ENCODE assay signal across 25 cellular contexts in the genomic region with DNA sequence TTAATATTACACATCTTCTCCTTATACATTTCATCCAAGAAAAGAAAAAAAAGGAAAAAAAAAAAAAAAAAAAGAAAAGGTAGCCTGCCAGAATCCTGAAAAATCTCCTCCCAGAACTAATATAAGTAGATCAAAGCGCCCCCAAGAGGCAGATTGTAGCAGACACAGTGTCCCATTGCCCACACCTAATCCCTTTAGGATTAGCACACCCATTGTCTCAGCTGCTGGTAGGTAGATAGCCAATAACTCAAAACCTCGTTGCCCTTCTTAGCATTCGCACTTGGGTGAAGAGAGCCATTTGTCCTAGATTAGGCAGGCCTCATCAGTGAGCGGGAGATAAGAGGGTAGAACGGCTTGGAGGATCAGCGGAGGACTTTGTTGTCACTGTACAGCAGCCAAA.
A peak's percentile ranks its signal among the peaks of the same experiment; 100 is the strongest.
DNase-seq lines count a peak whose midpoint lies in the region; ATAC-seq, FAIRE-seq and TF ChIP-seq lines count a peak whose summit lies in the region.
"Had no signal": no experiment of that assay in that cellular context is flagged by ENCODE, and none has a peak within 500 bp of the region (broad histone marks: within the 10 kb centered on the region; RNA-seq: fewer than 3 reads in every experiment).

No MANE protein-coding gene starts in this region.

- no peaks in the 10 kb centered on the region for H3K9me3 ChIP-seq in breast epithelium
- H3K9me3 ChIP-seq in NT2/D1 (ENCODE audit: insufficient read depth, low read length): no peaks in the 10 kb centered on the region
- H3K9me3 ChIP-seq in H1 (ENCODE audit: insufficient read depth in 2 of 2, low read depth in 1 of 2, low read length in 1 of 2): no peaks in the 10 kb centered on the region
- H3K9me3 ChIP-seq in transverse colon: no peaks in the 10 kb centered on the region
- H3K9me3 ChIP-seq: SJSA1, upper lobe of left lung had no signal

- no peaks in the 10 kb centered on the region for H3K36me3 Mint-ChIP-seq in MCF 10A (ENCODE audit: insufficient read depth, unreplicated experiment)
- H3K36me3 Mint-ChIP-seq: stimulated activated naive B cell treated with anti-CD40 and anti-IgM and Interleukin-4, amounts not matched to agents 10 μg/mL and 1 μg/mL and 100 μg/mL, for 72 hours had no signal

- H4K20me1 ChIP-seq in H1 (replicated peaks in 1 of 2; ENCODE audit: control insufficient read depth in 1 of 2, insufficient read depth in 2 of 2, low read length in 2 of 2): no peaks in the 10 kb centered on the region

- H3K4me1 Mint-ChIP-seq in MCF 10A (ENCODE audit: insufficient read depth, unreplicated experiment): peaks cover 22% of the 10 kb centered on the region
- H3K4me1 Mint-ChIP-seq: activated CD4-positive, alpha-beta T cell treated with anti-CD3 and anti-CD28 coated beads, Interleukin-2, amount 10 ng/mL, durations not matched to agents 24 days and 14 days; neural crest cell; stimulated activated naive B cell treated with anti-CD40 and anti-IgM and Interleukin-4, amounts not matched to agents 10 μg/mL and 1 μg/mL and 100 μg/mL, for 72 hours had no signal

- no peak overlapping the region for H3K23ac ChIP-seq in H1 (ENCODE audit: insufficient read length)

- H4K8ac ChIP-seq in H1 (ENCODE audit: extremely low read depth, insufficient read depth, low read length): no peak overlapping the region

- BruUV-seq in MCF 10A (replicated peaks; lab: Mats Ljungman, UMichigan): no TSS peak

- no peak overlapping the region for H4K5ac ChIP-seq in H1 (ENCODE audit: insufficient read length, low read depth, low read length)

- no peak overlapping the region for H2BK15ac ChIP-seq in H1 (ENCODE audit: low read length)

- CTCF ChIA-PET in MCF 10A (lab: Yijun Ruan, JAX): interaction anchor here (0.8 kb wide), 1 partner anchor 14 kb away, joined by 3 read pairs; no protein-coding TSS in a partner anchor
- CTCF ChIA-PET in H1 (lab: Charles Lee; ENCODE audit: partially characterized antibody): interaction anchor here (0.8 to 2.4 kb wide), 12 partner anchors 8 to 494 kb away, joined by 3 to 7 read pairs (median 5); no protein-coding TSS in a partner anchor

- H3K9ac ChIP-seq in NT2/D1 (ENCODE audit: insufficient read length, low read depth): no peak overlapping the region
- H3K9ac ChIP-seq in H1 (replicated peaks in 1 of 4; ENCODE audit: extremely low read depth in 1 of 4, low read depth in 3 of 4, low read length in 3 of 4): no peak overlapping the region

- TF ChIP-seq RAD21 in H1 (IDR thresholded peaks at IDR 0.05 in 1 of 2, conservative IDR thresholded peaks at IDR 0.05 in 1 of 2; ENCODE audit: low read depth in 2 of 2, low read length in 2 of 2): peak; percentile 57 to 67

- TF ChIP-seq POLR2A in breast epithelium (IDR thresholded peaks at IDR 0.05): no peak
- TF ChIP-seq POLR2A in H1 (IDR thresholded peaks at IDR 0.05; ENCODE audit: control extremely low read depth in 1 of 2, low read depth in 2 of 2, low read length in 2 of 2): no peak
- no peak for TF ChIP-seq POLR2A in transverse colon (IDR thresholded peaks at IDR 0.05)

- no peak overlapping the region for H3K18ac ChIP-seq in H1 (ENCODE audit: extremely low read depth, low read length)

- H4K91ac ChIP-seq in H1 (replicated peaks; ENCODE audit: insufficient read length, low read length): no peak overlapping the region

- in situ Hi-C loops in transverse colon (cut with MboI; ENCODE audit: low pct_ligation_motif_present in 1 of 4, low pct_unique_long_range_greater_than_20kb in 1 of 4, low sequenced_read_pairs in 3 of 4): no loop called here

- no peak overlapping the region for H3K14ac ChIP-seq in H1 (ENCODE audit: insufficient read length)

- H2BK20ac ChIP-seq in H1 (ENCODE audit: low read length): no peak overlapping the region

- H2AFZ ChIP-seq in H1 (ENCODE audit: low read length): peak overlapping the region; percentile 97; the same call in 1 of the 2 replicates
- H2AFZ ChIP-seq: hepatocyte had no signal

- H3K4ac ChIP-seq in H1 (replicated peaks; ENCODE audit: insufficient read length, low read depth, low read length): no peak overlapping the region

- H3K4me2 ChIP-seq in H1 (ENCODE audit: insufficient read depth in 1 of 2, low read depth in 2 of 2, low read length in 2 of 2): no peak overlapping the region
- H3K4me2 ChIP-seq: hepatocyte had no signal

- no peak overlapping the region for H3K4me3 Mint-ChIP-seq in MCF 10A (ENCODE audit: unreplicated experiment)
- H3K4me3 Mint-ChIP-seq: activated CD4-positive, alpha-beta T cell treated with anti-CD3 and anti-CD28 coated beads, Interleukin-2, amount 10 ng/mL, durations not matched to agents 24 days and 14 days; CD4-positive, alpha-beta T cell; effector memory CD8-positive, alpha-beta T cell; neural crest cell; stimulated activated naive B cell treated with anti-CD40 and anti-IgM and Interleukin-4, amounts not matched to agents 10 μg/mL and 1 μg/mL and 100 μg/mL, for 72 hours had no signal

- ATAC-seq in GM19463 (IDR thresholded peaks at IDR 0.05; ENCODE audit: unreplicated experiment) (no peak), omental fat pad (ENCODE audit: low FRiP score) (no peak)
- ATAC-seq: effector memory CD8-positive, alpha-beta T cell; left cardiac atrium; stimulated activated naive B cell treated with anti-CD40 and anti-IgM and Interleukin-4, amounts not matched to agents 10 μg/mL and 1 μg/mL and 100 μg/mL, for 72 hours had no signal

- TF ChIP-seq EP300 in H1 (IDR thresholded peaks at IDR 0.05; ENCODE audit: borderline replicate concordance in 1 of 2, low read depth in 2 of 2, low read length in 2 of 2): no peak
- no peak for TF ChIP-seq EP300 in transverse colon (IDR thresholded peaks at IDR 0.05; ENCODE audit: low read depth)

- TF ChIP-seq CTCF in MCF 10A (IDR thresholded peaks at IDR 0.05; ENCODE audit: unreplicated experiment): no peak
- no peak for TF ChIP-seq CTCF in breast epithelium (IDR thresholded peaks at IDR 0.05)
- peak in 2 of 3 experiments; percentile 52 to 62; a peak in 3 of 4 replicates for TF ChIP-seq CTCF in H1 (IDR thresholded peaks at IDR 0.05; ENCODE audit: control extremely low read depth in 1 of 3, insufficient read depth in 1 of 3, low read depth in 1 of 3, low read length in 3 of 3)
- TF ChIP-seq CTCF in omental fat pad (IDR thresholded peaks at IDR 0.05): no peak
- no peak for TF ChIP-seq CTCF in transverse colon (IDR thresholded peaks at IDR 0.05)

- H3K56ac ChIP-seq in H1 (replicated peaks; ENCODE audit: insufficient read length, low read depth, low read length): no peak overlapping the region

- no peaks in the 10 kb centered on the region for H3K27me3 Mint-ChIP-seq in MCF 10A (ENCODE audit: insufficient read depth, unreplicated experiment)
- H3K27me3 Mint-ChIP-seq: activated CD4-positive, alpha-beta T cell treated with anti-CD3 and anti-CD28 coated beads, Interleukin-2, amount 10 ng/mL, durations not matched to agents 24 days and 14 days; CD4-positive, alpha-beta T cell; effector memory CD8-positive, alpha-beta T cell; stimulated activated naive B cell treated with anti-CD40 and anti-IgM and Interleukin-4, amounts not matched to agents 10 μg/mL and 1 μg/mL and 100 μg/mL, for 72 hours had no signal

- no peaks in the 10 kb centered on the region for H3K23me2 ChIP-seq in H1 (ENCODE audit: low read depth, low read length)

- H3K9me3 Mint-ChIP-seq in MCF 10A (ENCODE audit: unreplicated experiment): no peaks in the 10 kb centered on the region

- no peaks in the 10 kb centered on the region for H3K79me1 ChIP-seq in H1 (ENCODE audit: low read depth, low read length)

- H3K36me3 ChIP-seq in breast epithelium: no peaks in the 10 kb centered on the region
- H3K36me3 ChIP-seq in NT2/D1 (ENCODE audit: insufficient read depth, insufficient read length, low read length): no peaks in the 10 kb centered on the region
- no peaks in the 10 kb centered on the region for H3K36me3 ChIP-seq in H1 (ENCODE audit: control insufficient read depth in 2 of 4, insufficient read depth in 4 of 4, low read length in 3 of 4)
- H3K36me3 ChIP-seq in transverse colon: no peaks in the 10 kb centered on the region
- H3K36me3 ChIP-seq: SJSA1, upper lobe of left lung had no signal

- POLR2A ChIA-PET in MCF 10A (lab: Yijun Ruan, JAX): interaction anchor here (0.7 kb wide), 1 partner anchor 90 kb away, joined by 3 read pairs; no protein-coding TSS in a partner anchor
- POLR2A ChIA-PET in H1 (lab: Charles Lee; ENCODE audit: partially characterized antibody): no interaction called here

- no peak overlapping the region for H3K27ac ChIP-seq in breast epithelium
- H3K27ac ChIP-seq in H1 (ENCODE audit: low read depth, low read length): no peak overlapping the region
- no peak overlapping the region for H3K27ac ChIP-seq in transverse colon
- H3K27ac ChIP-seq: hepatocyte, SJSA1, upper lobe of left lung had no signal

- H3K27ac Mint-ChIP-seq in MCF 10A (ENCODE audit: low read depth, unreplicated experiment): no peak overlapping the region
- H3K27ac Mint-ChIP-seq: activated CD4-positive, alpha-beta T cell treated with anti-CD3 and anti-CD28 coated beads, Interleukin-2, amount 10 ng/mL, durations not matched to agents 24 days and 14 days; CD4-positive, alpha-beta T cell; effector memory CD8-positive, alpha-beta T cell; stimulated activated naive B cell treated with anti-CD40 and anti-IgM and Interleukin-4, amounts not matched to agents 10 μg/mL and 1 μg/mL and 100 μg/mL, for 72 hours had no signal

- H3K4me3 ChIP-seq in breast epithelium (no peak overlapping the region), NT2/D1 (ENCODE audit: insufficient read length, low read depth) (no peak overlapping the region), H1 (ENCODE audit: extremely low read depth in 1 of 4, insufficient read depth in 2 of 4, low read depth in 3 of 4, low read length in 4 of 4) (no peak overlapping the region), transverse colon (no peak overlapping the region)
- H3K4me3 ChIP-seq: hepatocyte, SJSA1, upper lobe of left lung had no signal

- no peaks in the 10 kb centered on the region for H3K27me3 ChIP-seq in breast epithelium
- H3K27me3 ChIP-seq in NT2/D1 (ENCODE audit: insufficient read depth, insufficient read length): no peaks in the 10 kb centered on the region
- H3K27me3 ChIP-seq in H1 (replicated peaks in 1 of 4; ENCODE audit: control insufficient read depth in 3 of 4, extremely low read depth in 1 of 4, insufficient read depth in 3 of 4, low read length in 3 of 4): no peaks in the 10 kb centered on the region
- no peaks in the 10 kb centered on the region for H3K27me3 ChIP-seq in transverse colon
- H3K27me3 ChIP-seq: hepatocyte, SJSA1, upper lobe of left lung had no signal

- no peaks in the 10 kb centered on the region for H3K79me2 ChIP-seq in H1 (ENCODE audit: control insufficient read depth in 1 of 2, insufficient read depth in 2 of 2, low read length in 2 of 2)
- H3K79me2 ChIP-seq: hepatocyte had no signal

- peak; percentile 89 for FAIRE-seq in H1 (lab: Jason Lieb, UNC)
- FAIRE-seq: HTR-8/SVneo had no signal

- H2BK12ac ChIP-seq in H1 (ENCODE audit: low read depth, low read length): no peak overlapping the region

- H3K4me1 ChIP-seq in breast epithelium: no peaks in the 10 kb centered on the region
- no peaks in the 10 kb centered on the region for H3K4me1 ChIP-seq in NT2/D1 (ENCODE audit: insufficient read depth, insufficient read length)
- H3K4me1 ChIP-seq in H1 (replicated peaks in 1 of 4; ENCODE audit: control insufficient read depth in 3 of 4, insufficient read depth in 4 of 4, low read length in 3 of 4): no peaks in the 10 kb centered on the region
- H3K4me1 ChIP-seq in transverse colon: no peaks in the 10 kb centered on the region
- H3K4me1 ChIP-seq: SJSA1, upper lobe of left lung had no signal

- H2BK120ac ChIP-seq in H1 (replicated peaks; ENCODE audit: low read depth, low read length): no peak overlapping the region

- H2BK5ac ChIP-seq in H1 (ENCODE audit: low read depth, low read length): no peak overlapping the region

- H2AK5ac ChIP-seq in H1 (ENCODE audit: low read depth, low read length): no peak overlapping the region

- DNase-seq in MCF 10A (ENCODE audit: unreplicated experiment): peak; percentile 55
- no peak for DNase-seq in breast epithelium (ENCODE audit: low spot score in 2 of 2)
- DNase-seq in NT2/D1 (ENCODE audit: low read depth, low spot score): peak; percentile 28
- DNase-seq in H1 (ENCODE audit: low read depth in 1 of 2, low spot score in 2 of 2): peak in 1 of 2 experiments; percentile 59
- no peak for DNase-seq in NCI-H2171 (lab: John Stamatoyannopoulos, UW)
- no peak for DNase-seq in omental fat pad (ENCODE audit: low spot score)
- DNase-seq in transverse colon: no peak
- DNase-seq: activated CD4-positive, alpha-beta T cell treated with anti-CD3 and anti-CD28 coated beads, Interleukin-2, amount 10 ng/mL, durations not matched to agents 24 days and 14 days; activated naive CD4-positive, alpha-beta T cell treated with Interleukin-2 at 50 U/mL for 16 hours; activated T-cell treated with anti-CD3 and anti-CD28 coated beads for 4 hours; anterior cingulate cortex; CD4-positive, alpha-beta T cell; cerebellar nuclear complex; effector memory CD8-positive, alpha-beta T cell; left cardiac atrium; midbrain; NCI-H187 treated with DMSO at 0.1 percent for 48 hours; stimulated activated naive B cell treated with anti-CD40 and anti-IgM and Interleukin-4, amounts not matched to agents 10 μg/mL and 1 μg/mL and 100 μg/mL, for 72 hours; T1000; upper lobe of left lung had no signal

- intact Hi-C loops in MCF 10A (cut with micrococcal nuclease): no loop called here
- intact Hi-C loops in breast epithelium (cut with DNase I; ENCODE audit: low total_unique reads): no loop called here
- intact Hi-C loops in transverse colon (cut with DNase I; ENCODE audit: low total_unique reads): no loop called here

- 61% methylated on average over 6 of the region's 6 CpGs; no CpG with 5 or more reads in 1 of the 2 experiments for WGBS in H1 (ENCODE audit: extremely low coverage in 1 of 2, insufficient coverage in 1 of 2, insufficient read length in 1 of 2, insufficient replicate concordance in 2 of 2, low coverage in 1 of 2, low lambda C conversion rate in 2 of 2, missing lambda C conversion rate in 1 of 2), 2 experiments
- WGBS in transverse colon (ENCODE audit: low coverage in 1 of 2), 2 donors: 54% methylated on average over 6 of the region's 6 CpGs; no CpG with 5 or more reads in 1 of the 2 donors

Comparison
In these comparisons a context has a peak if more than half of its experiments do, and no peak if none do; other contexts are left out.
1. DNase-seq: peak in MCF 10A (single experiment) and NT2/D1 (single experiment); none in breast epithelium (0 of 2), NCI-H2171 (single experiment), omental fat pad (single experiment) and transverse colon (single experiment).
2. CTCF ChIP-seq: peak in H1 (2 of 3); none in MCF 10A (single experiment), breast epithelium (0 of 3), omental fat pad (0 of 3) and transverse colon (0 of 5).